Comparison of ENCODE assay signal across 13 cellular contexts in genomic region chrX:13791559-13791958, GRCh38. TPM values are rescaled to one million over a fixed set of nuclear protein-coding genes. Genes with fewer than 3 reads are reported as not detected.
DNase-seq lines count a peak whose midpoint lies in the region; ATAC-seq and TF ChIP-seq lines count a peak whose summit lies in the region.
"Had no signal": no experiment of that assay in that cellular context is flagged by ENCODE, and none has a peak within 500 bp of the region (broad histone marks: within the 10 kb centered on the region; RNA-seq: fewer than 3 reads in every experiment).

No MANE protein-coding gene starts in this region.

- no peak overlapping the region for H3K23ac ChIP-seq in mesenchymal stem cell (ENCODE audit: low read length in 2 of 2)

- H3K27me3 ChIP-seq in mesenchymal stem cell (ENCODE audit: control insufficient read depth in 1 of 2, insufficient read depth in 1 of 2, low read length in 2 of 2) = peaks cover 0 to 24% of the 10 kb centered on the region in 2 experiments
- H3K27me3 ChIP-seq: uterus had no signal

- no peak overlapping the region for H3K4ac ChIP-seq in mesenchymal stem cell (ENCODE audit: low read depth in 1 of 2, low read length in 2 of 2)

- H3K14ac ChIP-seq in mesenchymal stem cell (ENCODE audit: low read length in 2 of 2) = no peak overlapping the region

- no peak overlapping the region for H4K91ac ChIP-seq in mesenchymal stem cell (ENCODE audit: low read length)

- DNase-seq in C1 segment of cervical spinal cord (lab: John Stamatoyannopoulos, UW) = peak in 8 of 14 donors; percentile 15 to 59 (median 30)
- peak; percentile 63 for DNase-seq in NCI-H69 (lab: John Stamatoyannopoulos, UW)
- DNase-seq in fibroblast of mammary gland (ENCODE audit: low read depth) = peak; percentile 38
- peak; percentile 91 for DNase-seq in pons (ENCODE audit: low spot score)
- DNase-seq in activated CD8-positive, alpha-beta memory T cell treated with anti-CD3 and anti-CD28 coated beads for 24 hours = no peak
- no peak for DNase-seq in mesenchymal stem cell
- DNase-seq in DMS79 treated with DMSO at 0.1 percent for 48 hours (lab: John Stamatoyannopoulos, UW) = no peak
- DNase-seq: EL; NK-92 treated with Interleukin-12 subunit alpha and Interleukin-12 subunit beta, amount 100 ng/mL, for 24 hours; psoas muscle; uterus had no signal

- no peak overlapping the region for H3K4me2 ChIP-seq in mesenchymal stem cell (ENCODE audit: low read length, poor library complexity, severe bottlenecking)
- H3K4me2 ChIP-seq: BLaER1 had no signal

- 80% methylated on average over 1 of the region's 2 CpGs for WGBS in mesenchymal stem cell

- no peak for TF ChIP-seq CTCF in fibroblast of mammary gland (conservative IDR thresholded peaks at IDR 0.05; ENCODE audit: control insufficient read depth, insufficient read depth, low read depth, low read length)

- H2BK12ac ChIP-seq in mesenchymal stem cell (ENCODE audit: low read length in 2 of 2) = no peak overlapping the region

- no peak overlapping the region for H3K9ac ChIP-seq in mesenchymal stem cell (ENCODE audit: low read length)
- H3K9ac ChIP-seq: BLaER1 had no signal

- no peaks in the 10 kb centered on the region for H3K79me1 ChIP-seq in mesenchymal stem cell (replicated peaks; ENCODE audit: low read length, poor library complexity, severe bottlenecking)

- H2AK5ac ChIP-seq in mesenchymal stem cell (ENCODE audit: low read length, severe bottlenecking) = no peak overlapping the region

- no peaks in the 10 kb centered on the region for H3K36me3 ChIP-seq in mesenchymal stem cell (ENCODE audit: control insufficient read depth in 1 of 2, insufficient read depth in 2 of 2, low read depth in 1 of 2, low read length in 2 of 2)
- H3K36me3 ChIP-seq: BLaER1, uterus had no signal

- no peak overlapping the region for H2BK120ac ChIP-seq in mesenchymal stem cell (ENCODE audit: low read depth, low read length)

- H3K18ac ChIP-seq in mesenchymal stem cell (ENCODE audit: low read depth in 1 of 2, low read length in 2 of 2) = no peak overlapping the region

- H2BK15ac ChIP-seq in mesenchymal stem cell (ENCODE audit: low read depth, poor library complexity, severe bottlenecking) = no peak overlapping the region

- no peak overlapping the region for H2AFZ ChIP-seq in mesenchymal stem cell (ENCODE audit: low read depth, low read length)

- H3K4me1 ChIP-seq in mesenchymal stem cell (ENCODE audit: control insufficient read depth, insufficient read depth, low read depth, low read length) = no peaks in the 10 kb centered on the region
- H3K4me1 ChIP-seq: BLaER1, psoas muscle, uterus had no signal

- H3K4me3 ChIP-seq in fibroblast of mammary gland (ENCODE audit: control insufficient read depth, low read depth, low read length) (no peak overlapping the region), mesenchymal stem cell (ENCODE audit: insufficient read depth in 1 of 2, low read depth in 1 of 2, low read length in 2 of 2) (no peak overlapping the region)
- H3K4me3 ChIP-seq: BLaER1, psoas muscle, uterus had no signal

- no peaks in the 10 kb centered on the region for H3K9me3 ChIP-seq in mesenchymal stem cell (ENCODE audit: control insufficient read depth, low read length)
- H3K9me3 ChIP-seq: BLaER1, psoas muscle, uterus had no signal

- no peak for ATAC-seq in GM18520 (IDR thresholded peaks at IDR 0.05; ENCODE audit: unreplicated experiment)
- ATAC-seq: psoas muscle had no signal

- H4K8ac ChIP-seq in mesenchymal stem cell (ENCODE audit: low read length) = no peak overlapping the region

- no peak overlapping the region for H2BK5ac ChIP-seq in mesenchymal stem cell (ENCODE audit: low read depth, low read length, poor library complexity, severe bottlenecking)

- H3K27ac ChIP-seq in mesenchymal stem cell (ENCODE audit: low read length, poor library complexity, severe bottlenecking) = no peak overlapping the region
- H3K27ac ChIP-seq: BLaER1, psoas muscle had no signal

RNA-seq across cellular contexts. Expression of gene GPM6B, which starts 25.3 kb away (rescaled TPM):
- polyA plus RNA-seq in mesenchymal stem cell (2013, experiment 1 of 2) = 0.29 TPM
- 0.37 TPM for polyA plus RNA-seq in mesenchymal stem cell (2013, experiment 2 of 2)

RNA-seq across cellular contexts. Expression of gene OFD1, which starts 57.0 kb away (rescaled TPM):
- polyA plus RNA-seq in mesenchymal stem cell (2013, experiment 1 of 2) = 9.2 TPM
- 7.8 TPM for polyA plus RNA-seq in mesenchymal stem cell (2013, experiment 2 of 2)

RNA-seq across cellular contexts. Expression of gene TRAPPC2, which starts 57.1 kb away (rescaled TPM):
- polyA plus RNA-seq in mesenchymal stem cell (2013, experiment 1 of 2) = 6.8 TPM
- polyA plus RNA-seq in mesenchymal stem cell (2013, experiment 2 of 2) = 8.0 TPM

Comparison
In these comparisons a context has a peak if more than half of its experiments do, and no peak if none do; other contexts are left out.
1. DNase-seq: peak in C1 segment of cervical spinal cord (8 of 14), NCI-H69 (single experiment), fibroblast of mammary gland (single experiment) and pons (single experiment); none in activated CD8-positive, alpha-beta memory T cell treated with anti-CD3 and anti-CD28 coated beads for 24 hours (single experiment), mesenchymal stem cell (single experiment) and DMS79 treated with DMSO at 0.1 percent for 48 hours (single experiment).